ENCODE assay signal across 13 cellular contexts in the genomic region with DNA sequence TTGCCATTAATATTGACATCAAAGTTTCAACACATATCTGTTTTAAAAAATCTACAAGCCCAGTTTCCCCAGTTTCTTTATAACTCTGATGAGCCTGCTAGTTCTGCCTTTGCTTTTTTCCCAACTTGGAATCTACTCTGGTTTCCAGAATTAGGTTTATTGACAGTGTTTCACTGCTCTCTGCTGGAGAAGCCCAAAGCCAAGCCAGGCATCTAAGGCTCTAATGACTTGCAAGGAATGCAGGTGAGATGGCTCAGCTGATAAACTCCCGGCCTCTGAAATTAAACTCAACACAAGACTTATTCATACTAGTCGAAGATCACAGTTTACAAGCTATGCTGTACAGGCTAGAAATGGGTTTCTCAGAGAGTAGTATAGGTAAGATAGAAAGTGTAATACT. TPM values are rescaled to one million over a fixed set of nuclear protein-coding genes. Genes with fewer than 3 reads are reported as not detected.
A peak's percentile ranks its signal among the peaks of the same experiment; 100 is the strongest.
DNase-seq lines count a peak whose midpoint lies in the region; ATAC-seq and TF ChIP-seq lines count a peak whose summit lies in the region.
"Had no signal": no experiment of that assay in that cellular context is flagged by ENCODE, and none has a peak within 500 bp of the region (broad histone marks: within the 10 kb centered on the region; RNA-seq: fewer than 3 reads in every experiment).

No MANE protein-coding gene starts in this region.

- no peaks in the 10 kb centered on the region for H3K9me3 ChIP-seq in PC-9 (ENCODE audit: insufficient read depth, low read depth)
- H3K9me3 ChIP-seq in vagina, result no peaks in the 10 kb centered on the region
- H3K9me3 ChIP-seq: esophagus muscularis mucosa, MG63 had no signal

- no peak for ATAC-seq in HG03520 (IDR thresholded peaks at IDR 0.05; ENCODE audit: unreplicated experiment)

- POLR2A ChIA-PET in PC-9 (lab: Charles Lee; ENCODE audit: unreplicated experiment), result interaction anchor here (0.5 to 0.7 kb wide), 3 partner anchors 164 to 639 kb away, joined by 3 to 4 read pairs (median 3); no protein-coding TSS in a partner anchor

- no TSS peak for BruUV-seq in PC-9 (replicated peaks; lab: Mats Ljungman, UMichigan)

- TF ChIP-seq POLR2A in vagina (IDR thresholded peaks at IDR 0.05), result no peak

- H3K79me2 ChIP-seq in PC-9 (ENCODE audit: low read depth), result peaks cover 89% of the 10 kb centered on the region

- H3K4me2 ChIP-seq in PC-9, result peak overlapping the region; percentile 20; the same call in 1 of the 2 replicates

- TF ChIP-seq CTCF in PC-9 (conservative IDR thresholded peaks at IDR 0.05) (peak; percentile 56), epithelial cell of proximal tubule (conservative IDR thresholded peaks at IDR 0.05; ENCODE audit: low read depth, low read length) (peak; percentile 35), vagina (IDR thresholded peaks at IDR 0.05) (no peak)

- H3K4me1 ChIP-seq in PC-9 (replicated peaks; ENCODE audit: insufficient read depth), result peaks cover 51% of the 10 kb centered on the region
- peaks cover 16% of the 10 kb centered on the region for H3K4me1 ChIP-seq in vagina

- H3K9me2 ChIP-seq in PC-9 (ENCODE audit: insufficient read depth), result no peaks in the 10 kb centered on the region

- H3K27ac ChIP-seq in PC-9 (no peak overlapping the region), vagina (no peak overlapping the region)
- H3K27ac ChIP-seq: esophagus muscularis mucosa had no signal

- no peaks in the 10 kb centered on the region for H3K27me3 ChIP-seq in PC-9 (ENCODE audit: insufficient read depth, low read depth)
- H3K27me3 ChIP-seq in vagina, result no peaks in the 10 kb centered on the region
- H3K27me3 ChIP-seq: esophagus muscularis mucosa, MG63 had no signal

- DNase-seq in ELF-1 (ENCODE audit: low read depth, low spot score) (peak; percentile 66), PC-9 (peak; percentile 71 to 85), epithelial cell of proximal tubule (ENCODE audit: low read depth) (no peak), pons (ENCODE audit: low spot score) (peak; percentile 38), NCI-H1436 (lab: John Stamatoyannopoulos, UW) (no peak), vagina (ENCODE audit: extremely low spot score in 2 of 2) (no peak)
- DNase-seq in activated CD4-positive, alpha-beta T cell treated with anti-CD3 and anti-CD28 coated beads for 48 hours, result no peak
- DNase-seq: activated CD4-positive, alpha-beta T cell treated with anti-CD3 and anti-CD28 coated beads, Interleukin-2, amount 50 U/mL, for 1 hour; activated naive CD8-positive, alpha-beta T cell treated with anti-CD3 and anti-CD28 coated beads for 36 hours; MG63 had no signal

- H4K20me1 ChIP-seq in PC-9 (ENCODE audit: insufficient read depth), result peaks cover 64% of the 10 kb centered on the region

- H3K36me3 ChIP-seq in PC-9 (ENCODE audit: low read depth) (peaks cover 14% of the 10 kb centered on the region; the same call in 1 of the 2 replicates), vagina (no peaks in the 10 kb centered on the region)
- H3K36me3 ChIP-seq: esophagus muscularis mucosa, MG63 had no signal

- no peak overlapping the region for H3K4me3 ChIP-seq in PC-9
- H3K4me3 ChIP-seq in epithelial cell of proximal tubule (ENCODE audit: low read depth, low read length), result no peak overlapping the region
- H3K4me3 ChIP-seq in vagina, result no peak overlapping the region
- H3K4me3 ChIP-seq: esophagus muscularis mucosa, MG63 had no signal

- H3F3A ChIP-seq in PC-9 (ENCODE audit: insufficient read depth, low read depth), result peaks cover 64% of the 10 kb centered on the region

- intact Hi-C loops in PC-9 (cut with micrococcal nuclease; ENCODE audit: unreplicated experiment), result loop anchor here (1.0 to 10.0 kb wide), 11 partner anchors 54 to 1084 kb away; partner anchors contain the start of genes HELB and HMGA2
- intact Hi-C loops in vagina (cut with DNase I), result no loop called here

- CTCF ChIA-PET in PC-9 (lab: Charles Lee), result interaction anchor here (0.5 to 1.9 kb wide), 5 partner anchors 124 to 322 kb away, joined by 3 to 9 read pairs (median 4); no protein-coding TSS in a partner anchor

- no peak overlapping the region for H2AFZ ChIP-seq in PC-9

RNA-seq across cellular contexts. Expression of gene HMGA2, which starts 54.3 kb away (rescaled TPM):
- total RNA-seq in PC-9 (2021) (13.8 and 14.7 TPM in 2 replicates), epithelial cell of proximal tubule (103 and 147 TPM in 2 replicates), vagina (0.25 TPM)
- total RNA-seq: activated naive CD8-positive, alpha-beta T cell treated with anti-CD3 and anti-CD28 coated beads for 36 hours; mesenteric fat pad had no signal

Comparison
In these comparisons a context has a peak if more than half of its experiments do, and no peak if none do; other contexts are left out.
1. DNase-seq: peak in ELF-1 (single experiment), PC-9 (2 of 2) and pons (single experiment); none in epithelial cell of proximal tubule (single experiment), NCI-H1436 (single experiment), activated CD4-positive, alpha-beta T cell treated with anti-CD3 and anti-CD28 coated beads for 48 hours (single experiment) and vagina (0 of 2).
2. CTCF ChIP-seq: peak in PC-9 (single experiment) and epithelial cell of proximal tubule (single experiment); none in vagina (0 of 3).
3. RNA of gene HMGA2, which starts 54.3 kb away (total RNA-seq): 103 to 147 TPM in epithelial cell of proximal tubule and 13.8 to 14.7 TPM in PC-9; 0.25 TPM in vagina (single experiment); every median in the first group is over 10 times any median in the second.